In the genomic region with DNA sequence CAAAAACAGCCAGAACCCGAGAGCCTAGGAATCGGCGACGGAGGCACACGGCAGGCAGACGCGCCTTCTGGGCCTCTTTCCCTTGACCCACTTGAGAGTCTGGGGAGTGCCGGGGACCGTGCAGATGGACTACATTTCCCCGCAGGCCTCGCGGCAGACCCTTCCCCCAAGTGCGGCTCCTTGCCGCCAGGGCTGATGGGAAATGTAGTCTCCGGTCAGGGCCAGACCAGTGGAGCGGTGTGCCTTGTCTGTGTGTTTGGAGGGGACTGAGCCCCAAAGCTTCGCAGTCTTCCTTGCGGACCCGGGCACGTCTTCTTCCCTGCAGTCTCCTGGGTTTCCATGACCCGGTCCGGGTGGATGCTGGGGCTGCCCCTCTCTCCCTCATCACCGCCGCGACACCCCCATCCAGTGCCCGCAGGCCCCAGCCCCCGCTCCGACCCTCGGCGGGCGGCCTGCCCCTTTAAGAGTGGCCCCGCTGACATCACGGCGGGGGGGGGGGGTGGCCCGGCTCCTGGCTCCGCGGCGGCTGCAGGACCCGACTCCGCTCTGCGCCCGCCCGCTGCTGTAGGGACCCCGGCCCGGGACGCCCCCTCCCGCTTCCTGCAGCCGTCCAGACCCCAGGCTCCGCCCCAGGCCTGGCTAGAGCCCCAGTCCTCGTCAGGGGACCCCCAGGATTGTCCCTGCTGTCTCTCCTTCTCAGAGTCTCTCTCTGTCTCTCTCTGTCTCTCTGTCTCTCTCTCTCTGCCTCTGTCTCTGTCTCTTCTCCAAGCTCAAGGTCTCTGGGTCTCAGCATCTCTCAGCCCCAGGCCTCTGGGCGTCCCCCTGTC, we compare ENCODE assay signal across 8 cellular contexts. TPM values are rescaled to one million over a fixed set of nuclear protein-coding genes. Genes with fewer than 3 reads are reported as not detected.
DNase-seq lines count a peak whose midpoint lies in the region; ATAC-seq, FAIRE-seq and TF ChIP-seq lines count a peak whose summit lies in the region.

No MANE protein-coding gene starts in this region.

- no peak overlapping the region for H3K27ac ChIP-seq in osteoblast (ENCODE audit: low read depth, low read length)

- H3K27me3 ChIP-seq in osteoblast (ENCODE audit: insufficient read depth, low read length), result peaks cover 55% of the 10 kb centered on the region

- peaks cover 83% of the 10 kb centered on the region for H3K27me3 Mint-ChIP-seq in activated T-cell treated with anti-CD3 and anti-CD28 coated beads, Interleukin-2, amount 50 U/mL, for 4 hours (ENCODE audit: low read depth)

- peak; percentile 87 for DNase-seq in D721Med (ENCODE audit: insufficient read length, low spot score)
- peak; percentile 87 for DNase-seq in NCI-H2227 treated with DMSO at 0.1 percent for 48 hours (lab: John Stamatoyannopoulos, UW)
- peak; percentile 24 for DNase-seq in activated T-cell treated with anti-CD3 and anti-CD28 coated beads, Interleukin-2, amount 50 U/mL, for 4 hours
- peak; percentile 71 for DNase-seq in fibroblast of pulmonary artery (ENCODE audit: low read depth)
- peak; percentile 95 for DNase-seq in osteoblast (ENCODE audit: insufficient read length, low spot score, missing footprints)
- DNase-seq in foreskin melanocyte, result no peak
- no peak for DNase-seq in SIG-M5 (lab: John Stamatoyannopoulos, UW)

- TF ChIP-seq CTCF in D721Med (IDR thresholded peaks at IDR 0.05; ENCODE audit: insufficient read depth, missing control alignments) (no peak), fibroblast of pulmonary artery (IDR thresholded peaks at IDR 0.05; ENCODE audit: low read length, missing control alignments) (no peak), osteoblast (IDR thresholded peaks at IDR 0.05; ENCODE audit: extremely low read depth, low read depth, low read length) (no peak)

- no peaks in the 10 kb centered on the region for H3K79me2 ChIP-seq in osteoblast (ENCODE audit: insufficient read depth, low read length)

- no peaks in the 10 kb centered on the region for H3K36me3 Mint-ChIP-seq in activated T-cell treated with anti-CD3 and anti-CD28 coated beads, Interleukin-2, amount 50 U/mL, for 4 hours (ENCODE audit: insufficient read depth)

- no peaks in the 10 kb centered on the region for H4K20me1 ChIP-seq in osteoblast (ENCODE audit: insufficient read depth, low read length)

- no peaks in the 10 kb centered on the region for H3K4me1 ChIP-seq in osteoblast (ENCODE audit: insufficient read depth, low read length)

- no peak overlapping the region for H2AFZ ChIP-seq in osteoblast (ENCODE audit: low read length)

- peaks cover 21% of the 10 kb centered on the region for H3K4me1 Mint-ChIP-seq in activated T-cell treated with anti-CD3 and anti-CD28 coated beads, Interleukin-2, amount 50 U/mL, for 4 hours (ENCODE audit: low read depth)

- H3K4me2 ChIP-seq in osteoblast (ENCODE audit: insufficient read depth, low read length), result peak overlapping the region; percentile 28

- no peaks in the 10 kb centered on the region for H3K9me3 ChIP-seq in osteoblast (ENCODE audit: low read depth, low read length)

- H3K4me3 Mint-ChIP-seq in activated T-cell treated with anti-CD3 and anti-CD28 coated beads, Interleukin-2, amount 50 U/mL, for 4 hours, result peak overlapping the region; percentile 53

- no peaks in the 10 kb centered on the region for H3K9me3 Mint-ChIP-seq in activated T-cell treated with anti-CD3 and anti-CD28 coated beads, Interleukin-2, amount 50 U/mL, for 4 hours

- peak; percentile 88 to 91 for ATAC-seq in activated T-cell treated with anti-CD3 and anti-CD28 coated beads, Interleukin-2, amount 50 U/mL, for 4 hours
- ATAC-seq in GM18520 (IDR thresholded peaks at IDR 0.05; ENCODE audit: unreplicated experiment), result no peak

- no peaks in the 10 kb centered on the region for H3K36me3 ChIP-seq in osteoblast (ENCODE audit: insufficient read depth, low read length)

- no peak for FAIRE-seq in D721Med (lab: Jason Lieb, UNC)

- H3K4me3 ChIP-seq in fibroblast of pulmonary artery (replicated peaks; ENCODE audit: low read depth, low read length) (peak overlapping the region; percentile 68), osteoblast (ENCODE audit: insufficient read depth, low read length) (no peak overlapping the region)

RNA-seq across cellular contexts. Expression of a gene that starts 0.8 kb away (rescaled TPM):
- total RNA-seq in activated T-cell treated with anti-CD3 and anti-CD28 coated beads, Interleukin-2, amount 50 U/mL, for 4 hours, result not detected
- total RNA-seq in osteoblast, result not detected in 2 replicates

RNA-seq across cellular contexts. Expression of a gene that starts 26.3 kb away (rescaled TPM):
- total RNA-seq in activated T-cell treated with anti-CD3 and anti-CD28 coated beads, Interleukin-2, amount 50 U/mL, for 4 hours, result not detected
- under 0.01 TPM in 1 of 2 replicates, not detected in the other for total RNA-seq in osteoblast

RNA-seq across cellular contexts. Expression of a gene that starts 40.6 kb away (rescaled TPM):
- 10 to 100 TPM; 11.3 to 12.0 (median 11.6) TPM for total RNA-seq in activated T-cell treated with anti-CD3 and anti-CD28 coated beads, Interleukin-2, amount 50 U/mL, for 4 hours
- total RNA-seq in osteoblast, result 16.2 and 17.4 TPM in 2 replicates

RNA-seq across cellular contexts. Expression of a gene that starts 54.4 kb away (rescaled TPM):
- total RNA-seq in activated T-cell treated with anti-CD3 and anti-CD28 coated beads, Interleukin-2, amount 50 U/mL, for 4 hours, result not detected
- not detected in 2 replicates for total RNA-seq in osteoblast

Comparison
In these comparisons a context has a peak if more than half of its experiments do, and no peak if none do; other contexts are left out.
1. DNase-seq: peak in D721Med (single experiment), NCI-H2227 treated with DMSO at 0.1 percent for 48 hours (single experiment), activated T-cell treated with anti-CD3 and anti-CD28 coated beads, Interleukin-2, amount 50 U/mL, for 4 hours (single experiment), fibroblast of pulmonary artery (single experiment) and osteoblast (single experiment); none in foreskin melanocyte (single experiment) and SIG-M5 (single experiment).